ENCODE assay signal across 8 cellular contexts in the genomic region with DNA sequence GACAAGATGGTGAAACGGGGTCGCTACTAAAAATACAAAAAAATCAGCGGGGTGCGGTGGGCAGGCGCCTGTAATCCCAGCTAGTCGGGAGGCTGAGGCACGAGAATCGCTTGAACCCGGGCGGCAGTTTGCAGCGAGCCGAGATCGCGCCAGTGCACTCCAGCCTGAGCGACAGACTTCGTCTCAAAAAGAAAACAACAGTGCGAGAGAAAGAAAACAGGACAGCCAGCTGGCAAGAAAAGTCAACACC. TPM values are rescaled to one million over a fixed set of nuclear protein-coding genes. Genes with fewer than 3 reads are reported as not detected.
DNase-seq lines count a peak whose midpoint lies in the region; ATAC-seq, FAIRE-seq and TF ChIP-seq lines count a peak whose summit lies in the region.

No MANE protein-coding gene starts in this region.

- peaks cover 5% of the 10 kb centered on the region for H3K4me1 Mint-ChIP-seq in CD4-positive, alpha-beta T cell (ENCODE audit: low read depth)
- H3K4me1 Mint-ChIP-seq in activated naive CD8-positive, alpha-beta T cell treated with anti-CD3 and anti-CD28 coated beads, Interleukin-2, amount 50 U/mL, for 24 hours, result peaks cover 7% of the 10 kb centered on the region

- H3K9me3 Mint-ChIP-seq in CD4-positive, alpha-beta T cell, result no peaks in the 10 kb centered on the region
- no peaks in the 10 kb centered on the region for H3K9me3 Mint-ChIP-seq in activated naive CD8-positive, alpha-beta T cell treated with anti-CD3 and anti-CD28 coated beads, Interleukin-2, amount 50 U/mL, for 24 hours

- H3K4me1 ChIP-seq in HCT116 (ENCODE audit: control insufficient read depth in 1 of 2, insufficient read depth in 2 of 2, low read length in 2 of 2), result peaks cover 10 to 36% of the 10 kb centered on the region in 2 experiments
- peaks cover 26% of the 10 kb centered on the region; the same call in 1 of the 2 replicates for H3K4me1 ChIP-seq in HepG2 (ENCODE audit: insufficient read depth, low read length)
- H3K4me1 ChIP-seq in upper lobe of right lung, result no peaks in the 10 kb centered on the region

- no peaks in the 10 kb centered on the region for H3K27me3 Mint-ChIP-seq in CD4-positive, alpha-beta T cell
- no peaks in the 10 kb centered on the region for H3K27me3 Mint-ChIP-seq in activated naive CD8-positive, alpha-beta T cell treated with anti-CD3 and anti-CD28 coated beads, Interleukin-2, amount 50 U/mL, for 24 hours

- WGBS in HepG2 (ENCODE audit: low lambda C conversion rate), result 1% methylated on average over 17 of the region's 17 CpGs

- H3K27ac Mint-ChIP-seq in CD4-positive, alpha-beta T cell, result no peak overlapping the region
- no peak overlapping the region for H3K27ac Mint-ChIP-seq in activated naive CD8-positive, alpha-beta T cell treated with anti-CD3 and anti-CD28 coated beads, Interleukin-2, amount 50 U/mL, for 24 hours

- H3K9me3 ChIP-seq in CD4-positive, alpha-beta T cell (ENCODE audit: control insufficient read depth, low read length), result no peaks in the 10 kb centered on the region
- H3K9me3 ChIP-seq in HCT116 (ENCODE audit: control insufficient read depth in 1 of 2, insufficient read depth in 1 of 2, low read depth in 1 of 2, low read length in 2 of 2) (no peaks in the 10 kb centered on the region), HepG2 (ENCODE audit: low read length) (no peaks in the 10 kb centered on the region), upper lobe of right lung (no peaks in the 10 kb centered on the region)

- no peaks in the 10 kb centered on the region for H3K36me3 Mint-ChIP-seq in CD4-positive, alpha-beta T cell (ENCODE audit: low read depth)
- H3K36me3 Mint-ChIP-seq in activated naive CD8-positive, alpha-beta T cell treated with anti-CD3 and anti-CD28 coated beads, Interleukin-2, amount 50 U/mL, for 24 hours (ENCODE audit: low read depth), result no peaks in the 10 kb centered on the region

- in situ Hi-C loops in HepG2 (cut with HindIII; ENCODE audit: extremely low pct_ligation_motif_present, low pct_unique_long_range_greater_than_20kb), result no loop called here
- in situ Hi-C loops in GM13976 (cut with MboI; ENCODE audit: low sequenced_read_pairs, unreplicated experiment), result no loop called here

- no peak for TF ChIP-seq RAD21 in HCT116 (IDR thresholded peaks at IDR 0.05; ENCODE audit: low read depth)
- TF ChIP-seq RAD21 in HepG2 (CRISPR knock-in tag; IDR thresholded peaks at IDR 0.05), result no peak

- no peak overlapping the region for H2AFZ ChIP-seq in HCT116 (ENCODE audit: low read depth, low read length, poor library complexity, severe bottlenecking)
- H2AFZ ChIP-seq in HepG2 (ENCODE audit: low read length), result no peak overlapping the region

- TF ChIP-seq POLR2A in HCT116 (IDR thresholded peaks at IDR 0.05; ENCODE audit: borderline replicate concordance, extremely low read depth, insufficient read depth, insufficient read length) (no peak), HepG2 (IDR thresholded peaks at IDR 0.05; ENCODE audit: insufficient read depth in 1 of 2, low read depth in 2 of 2, low read length in 2 of 2) (no peak)

- H3K4me3 ChIP-seq in HCT116 (replicated peaks in 1 of 2; ENCODE audit: low read depth in 1 of 2, low read length in 2 of 2), result peak overlapping the region; percentile 47 to 56
- peak overlapping the region; percentile 59 to 74 (median 71) for H3K4me3 ChIP-seq in HepG2 (replicated peaks in 1 of 3; ENCODE audit: insufficient read depth in 1 of 3, low read depth in 2 of 3, low read length in 3 of 3)
- H3K4me3 ChIP-seq in upper lobe of right lung, result peak overlapping the region; percentile 63

- peak in 1 of 10 experiments; percentile 25 for DNase-seq in CD4-positive, alpha-beta T cell
- DNase-seq in HCT116 (ENCODE audit: low read depth, low spot score) (no peak), HepG2 (ENCODE audit: low spot score) (no peak), upper lobe of right lung (no peak), GM13976 (ENCODE audit: low spot score) (no peak), D721Med (ENCODE audit: insufficient read length, low spot score) (no peak), SIG-M5 treated with dmso at 0.1 percent for 504 hours (lab: John Stamatoyannopoulos, UW; ENCODE audit: unreplicated experiment) (no peak)
- DNase-seq in activated naive CD8-positive, alpha-beta T cell treated with anti-CD3 and anti-CD28 coated beads, Interleukin-2, amount 50 U/mL, for 24 hours, result no peak

- FAIRE-seq in HepG2 (lab: Jason Lieb, UNC) (no peak), D721Med (lab: Jason Lieb, UNC) (no peak)

- no peak overlapping the region for H3K4me3 Mint-ChIP-seq in CD4-positive, alpha-beta T cell
- no peak overlapping the region for H3K4me3 Mint-ChIP-seq in activated naive CD8-positive, alpha-beta T cell treated with anti-CD3 and anti-CD28 coated beads, Interleukin-2, amount 50 U/mL, for 24 hours

- CTCF ChIA-PET in CD4-positive, alpha-beta T cell (lab: Charles Lee), result interaction anchor here (1.2 to 3.5 kb wide), 4 partner anchors 10 to 92 kb away, joined by 6 to 51 read pairs (median 13); partner anchors contain the start of genes PXN, RPLP0 and SIRT4
- CTCF ChIA-PET in HCT116 (lab: Charles Lee) (interaction anchor here (1.2 to 3.2 kb wide), 4 partner anchors 10 to 92 kb away, joined by 3 to 32 read pairs (median 15); partner anchors contain the start of genes RPLP0 and SIRT4), HepG2 (lab: Yijun Ruan, JAX; ENCODE audit: low intra/inter-chr PET ratio, low total read pairs) (no interaction called here)

- no peaks in the 10 kb centered on the region for H3K27me3 ChIP-seq in CD4-positive, alpha-beta T cell (ENCODE audit: control insufficient read depth, insufficient read depth, low read length)
- no peaks in the 10 kb centered on the region for H3K27me3 ChIP-seq in HCT116 (ENCODE audit: insufficient read depth, low read length)
- H3K27me3 ChIP-seq in HepG2 (ENCODE audit: control insufficient read depth in 1 of 2, insufficient read depth in 2 of 2, low read length in 2 of 2), result no peaks in the 10 kb centered on the region; a peak in 1 of 5 replicates
- H3K27me3 ChIP-seq in upper lobe of right lung, result no peaks in the 10 kb centered on the region

- ATAC-seq in CD4-positive, alpha-beta T cell (ENCODE audit: poor library complexity), result no peak
- ATAC-seq in HCT116 (peak; percentile 12), HepG2 (peak; percentile 4), upper lobe of right lung (no peak)
- peak; percentile 0 for ATAC-seq in activated naive CD8-positive, alpha-beta T cell treated with anti-CD3 and anti-CD28 coated beads, Interleukin-2, amount 50 U/mL, for 24 hours

- H3K9ac ChIP-seq in HCT116 (ENCODE audit: low read length), result peak overlapping the region; percentile 78
- H3K9ac ChIP-seq in HepG2 (ENCODE audit: insufficient read depth, low read depth, low read length), result peak overlapping the region; percentile 98

- no peaks in the 10 kb centered on the region for H3K79me2 ChIP-seq in HCT116 (ENCODE audit: insufficient read depth, low read length)
- no peaks in the 10 kb centered on the region for H3K79me2 ChIP-seq in HepG2 (ENCODE audit: insufficient read depth, low read length)

- peak overlapping the region; percentile 83 for H3K4me2 ChIP-seq in HCT116 (ENCODE audit: low read length)
- peak overlapping the region; percentile 91 for H3K4me2 ChIP-seq in HepG2 (ENCODE audit: low read depth, low read length)

- POLR2A ChIA-PET in CD4-positive, alpha-beta T cell (lab: Charles Lee), result interaction anchor here (0.7 to 4.9 kb wide), 36 partner anchors 11 to 1934 kb away, joined by 3 to 271 read pairs (median 10); partner anchors contain the start of genes ACADS, BICDL1, COQ5 and COX6A1
- POLR2A ChIA-PET in HCT116 (lab: Charles Lee) (interaction anchor here (0.6 to 8.0 kb wide), 23 partner anchors 10 to 318 kb away, joined by 3 to 394 read pairs (median 10); partner anchors contain the start of genes COX6A1, DYNLL1, PLA2G1B and PXN), HepG2 (lab: Yijun Ruan, JAX) (interaction anchor here (1.0 to 5.6 kb wide), 20 partner anchors 9 to 304 kb away, joined by 3 to 461 read pairs (median 22); partner anchors contain the start of genes BICDL1, DYNLL1, PXN and RAB35)

- H4K20me1 ChIP-seq in HCT116 (ENCODE audit: insufficient read depth) (no peaks in the 10 kb centered on the region), HepG2 (ENCODE audit: insufficient read depth, low read length) (no peaks in the 10 kb centered on the region)

- H3K36me3 ChIP-seq in HCT116 (ENCODE audit: control insufficient read depth in 1 of 2, insufficient read depth in 2 of 2, low read length in 2 of 2), result no peaks in the 10 kb centered on the region
- no peaks in the 10 kb centered on the region for H3K36me3 ChIP-seq in HepG2 (replicated peaks in 1 of 2; ENCODE audit: control insufficient read depth in 1 of 2, insufficient read depth in 2 of 2, low read length in 2 of 2)
- no peaks in the 10 kb centered on the region for H3K36me3 ChIP-seq in upper lobe of right lung

- TF ChIP-seq EP300 in HepG2 (IDR thresholded peaks at IDR 0.05; ENCODE audit: low read depth in 2 of 2, low read length in 2 of 2) (no peak), HepG2 (CRISPR knock-in tag; IDR thresholded peaks at IDR 0.05; ENCODE audit: borderline replicate concordance) (no peak)

- H3K9me2 ChIP-seq in HCT116 (ENCODE audit: insufficient read depth), result no peaks in the 10 kb centered on the region

- RAD21 ChIA-PET in HCT116 (lab: Charles Lee; ENCODE audit: low non-redundant PET in 1 of 2, low total read pairs in 2 of 2, uncharacterized antibody in 2 of 2, unreplicated experiment in 2 of 2), result no interaction called here

- TF ChIP-seq CTCF in CD4-positive, alpha-beta T cell (IDR thresholded peaks at IDR 0.05), result no peak
- TF ChIP-seq CTCF in HCT116 (IDR thresholded peaks at IDR 0.05 in 2 of 3, conservative IDR thresholded peaks at IDR 0.05 in 1 of 3; ENCODE audit: borderline replicate concordance in 1 of 3, insufficient read depth in 1 of 3, low read depth in 2 of 3, low read length in 2 of 3), result no peak
- no peak for TF ChIP-seq CTCF in HepG2 (CRISPR knock-in tag; IDR thresholded peaks at IDR 0.05)
- no peak for TF ChIP-seq CTCF in upper lobe of right lung (IDR thresholded peaks at IDR 0.05)
- no peak for TF ChIP-seq CTCF in GM13976 (IDR thresholded peaks at IDR 0.05; ENCODE audit: borderline replicate concordance, control extremely low read depth, extremely low read depth, insufficient read depth, missing control alignments)
- TF ChIP-seq CTCF in D721Med (IDR thresholded peaks at IDR 0.05; ENCODE audit: insufficient read depth, missing control alignments), result no peak

- TSS peak; percentile 91 for BruUV-seq in HCT116 (replicated peaks; lab: Mats Ljungman, UMichigan)
- TSS peak; percentile 99 for BruUV-seq in HepG2 (replicated peaks; lab: Mats Ljungman, UMichigan)

- H3K27ac ChIP-seq in CD4-positive, alpha-beta T cell (ENCODE audit: low read depth, low read length), result peak overlapping the region; percentile 99
- peak overlapping the region; percentile 84 for H3K27ac ChIP-seq in HCT116 (ENCODE audit: low read depth, low read length)
- peak overlapping the region; percentile 100 for H3K27ac ChIP-seq in HepG2 (ENCODE audit: extremely low read length, insufficient read depth, low read length)
- H3K27ac ChIP-seq in upper lobe of right lung, result peak overlapping the region; percentile 99

- intact Hi-C loops in CD4-positive, alpha-beta T cell (cut with DNase I, micrococcal nuclease), result loop anchor here in 1 of 2 experiments (5.0 kb wide), 1 partner anchor 280 kb away; no protein-coding TSS in a partner anchor
- intact Hi-C loops in HCT116 (cut with micrococcal nuclease) (no loop called here), HepG2 (cut with micrococcal nuclease; ENCODE audit: unreplicated experiment) (no loop called here), upper lobe of right lung (cut with DNase I) (no loop called here)

RNA-seq across cellular contexts. Expression of gene RNU4-2, which starts 0.6 kb away (rescaled TPM):
- total RNA-seq in CD4-positive, alpha-beta T cell, result 1,000 to 10,000 TPM; 8,097 to 9,671 TPM
- total RNA-seq in HCT116 (2021; ENCODE audit: unreplicated experiment), result 2,248 TPM
- 37.9 and 41.5 TPM in 2 replicates for polyA plus RNA-seq in HCT116 (2012)
- total RNA-seq in HepG2 (2016; rRNA removed; fragmentation: Illumina TruSeq; extraction: Trizol), result 1,104 and 11,327 TPM in 2 replicates
- total RNA-seq in HepG2 (2016; cell fraction: cytosol; rRNA removed; fragmentation: Illumina TruSeq; extraction: Trizol; ENCODE audit: low read depth), result 75,622 and 87,357 TPM in 2 replicates
- 1,281 and 10,696 TPM in 2 replicates for total RNA-seq in HepG2 (2016; cell fraction: insoluble cytoplasmic fraction; rRNA removed; fragmentation: Illumina TruSeq; extraction: Trizol)
- 7,098 and 8,950 TPM in 2 replicates for total RNA-seq in HepG2 (2016; cell fraction: membrane; rRNA removed; fragmentation: Illumina TruSeq; extraction: Trizol)
- total RNA-seq in HepG2 (2016; cell fraction: nucleus; rRNA removed; fragmentation: Illumina TruSeq; extraction: Trizol), result 36,023 and 40,311 TPM in 2 replicates
- under 0.01 TPM in 2 replicates for polyA plus RNA-seq in HepG2 (2011; rRNA removed)
- polyA plus RNA-seq in HepG2 (2011; cell fraction: cytosol; rRNA removed), result under 0.01 TPM in 2 replicates
- polyA plus RNA-seq in HepG2 (2011; cell fraction: nucleus; rRNA removed), result under 0.01 TPM in 2 replicates
- 161 and 363 TPM in 2 replicates for polyA plus RNA-seq in HepG2 (2012)
- polyA plus RNA-seq in HepG2 (2016; cell fraction: cytosol; fragmentation: Illumina TruSeq; extraction: Trizol; ENCODE audit: low read depth), result 126 TPM in 1 of 2 replicates, not detected in the other
- not detected in 2 replicates for polyA plus RNA-seq in HepG2 (2016; cell fraction: insoluble cytoplasmic fraction; fragmentation: Illumina TruSeq; extraction: Trizol; ENCODE audit: low read depth)
- not detected in 2 replicates for polyA plus RNA-seq in HepG2 (2016; cell fraction: membrane; fragmentation: Illumina TruSeq; extraction: Trizol; ENCODE audit: low read depth)
- polyA plus RNA-seq in HepG2 (2016; cell fraction: nucleus; fragmentation: Illumina TruSeq; extraction: Trizol; ENCODE audit: insufficient read depth, low read depth), result 46.8 TPM in 1 of 2 replicates, not detected in the other
- polyA minus RNA-seq in HepG2 (2011; rRNA and poly(A)+ RNA removed; ENCODE audit: low replicate concordance), result under 0.01 TPM in 2 replicates
- 35,022 and 47,630 TPM in 2 replicates for polyA minus RNA-seq in HepG2 (2011; cell fraction: cytosol; rRNA and poly(A)+ RNA removed)
- polyA minus RNA-seq in HepG2 (2011; cell fraction: nucleus; rRNA and poly(A)+ RNA removed), result under 0.01 TPM in 2 replicates
- total RNA-seq in upper lobe of right lung, result 14,226 TPM

RNA-seq across cellular contexts. Expression of gene RNU4-1, which starts 0.7 kb away (rescaled TPM):
- 1,000 to 10,000 TPM in 1 of 2 experiments, 100 to 1,000 TPM in 1; 913 to 1,035 TPM for total RNA-seq in CD4-positive, alpha-beta T cell
- total RNA-seq in HCT116 (2021; ENCODE audit: unreplicated experiment), result 2,323 TPM
- polyA plus RNA-seq in HCT116 (2012), result 25.9 and 42.2 TPM in 2 replicates
- total RNA-seq in HepG2 (2016; rRNA removed; fragmentation: Illumina TruSeq; extraction: Trizol), result 623 and 7,407 TPM in 2 replicates
- total RNA-seq in HepG2 (2016; cell fraction: cytosol; rRNA removed; fragmentation: Illumina TruSeq; extraction: Trizol; ENCODE audit: low read depth), result 43,967 and 49,615 TPM in 2 replicates
- total RNA-seq in HepG2 (2016; cell fraction: insoluble cytoplasmic fraction; rRNA removed; fragmentation: Illumina TruSeq; extraction: Trizol), result 747 and 6,785 TPM in 2 replicates
- total RNA-seq in HepG2 (2016; cell fraction: membrane; rRNA removed; fragmentation: Illumina TruSeq; extraction: Trizol), result 4,501 and 5,797 TPM in 2 replicates
- 25,631 and 27,214 TPM in 2 replicates for total RNA-seq in HepG2 (2016; cell fraction: nucleus; rRNA removed; fragmentation: Illumina TruSeq; extraction: Trizol)
- polyA plus RNA-seq in HepG2 (2011; rRNA removed), result not detected in 2 replicates
- under 0.01 TPM in 2 replicates for polyA plus RNA-seq in HepG2 (2011; cell fraction: cytosol; rRNA removed)
- polyA plus RNA-seq in HepG2 (2011; cell fraction: nucleus; rRNA removed), result under 0.01 TPM in 2 replicates
- 161 and 404 TPM in 2 replicates for polyA plus RNA-seq in HepG2 (2012)
- 58.8 TPM in 1 of 2 replicates, not detected in the other for polyA plus RNA-seq in HepG2 (2016; cell fraction: cytosol; fragmentation: Illumina TruSeq; extraction: Trizol; ENCODE audit: low read depth)
- polyA plus RNA-seq in HepG2 (2016; cell fraction: insoluble cytoplasmic fraction; fragmentation: Illumina TruSeq; extraction: Trizol; ENCODE audit: low read depth), result not detected in 2 replicates
- not detected in 2 replicates for polyA plus RNA-seq in HepG2 (2016; cell fraction: membrane; fragmentation: Illumina TruSeq; extraction: Trizol; ENCODE audit: low read depth)
- 62.4 TPM in 1 of 2 replicates, not detected in the other for polyA plus RNA-seq in HepG2 (2016; cell fraction: nucleus; fragmentation: Illumina TruSeq; extraction: Trizol; ENCODE audit: insufficient read depth, low read depth)
- under 0.01 TPM in 2 replicates for polyA minus RNA-seq in HepG2 (2011; rRNA and poly(A)+ RNA removed; ENCODE audit: low replicate concordance)
- 32,519 and 40,246 TPM in 2 replicates for polyA minus RNA-seq in HepG2 (2011; cell fraction: cytosol; rRNA and poly(A)+ RNA removed)
- under 0.01 TPM in 2 replicates for polyA minus RNA-seq in HepG2 (2011; cell fraction: nucleus; rRNA and poly(A)+ RNA removed)
- 2,477 TPM for total RNA-seq in upper lobe of right lung

RNA-seq across cellular contexts. Expression of gene SIRT4, which starts 9.8 kb away (rescaled TPM):
- under 1 TPM in 1 of 2 experiments, not detected in 1; 0.59 TPM for total RNA-seq in CD4-positive, alpha-beta T cell
- total RNA-seq in HCT116 (2021; ENCODE audit: unreplicated experiment) (2.8 TPM), HepG2 (2016; rRNA removed; fragmentation: Illumina TruSeq; extraction: Trizol) (3.4 and 7.0 TPM in 2 replicates), upper lobe of right lung (2.4 TPM)
- polyA plus RNA-seq in HCT116 (2012), result 1.1 and 1.4 TPM in 2 replicates
- total RNA-seq in HepG2 (2016; cell fraction: cytosol; rRNA removed; fragmentation: Illumina TruSeq; extraction: Trizol; ENCODE audit: low read depth), result 1.7 and 1.8 TPM in 2 replicates
- total RNA-seq in HepG2 (2016; cell fraction: insoluble cytoplasmic fraction; rRNA removed; fragmentation: Illumina TruSeq; extraction: Trizol), result 3.3 and 4.9 TPM in 2 replicates
- total RNA-seq in HepG2 (2016; cell fraction: membrane; rRNA removed; fragmentation: Illumina TruSeq; extraction: Trizol), result 1.4 and 1.9 TPM in 2 replicates
- 1.8 and 2.1 TPM in 2 replicates for total RNA-seq in HepG2 (2016; cell fraction: nucleus; rRNA removed; fragmentation: Illumina TruSeq; extraction: Trizol)
- 4.8 and 5.8 TPM in 2 replicates for polyA plus RNA-seq in HepG2 (2011; rRNA removed)
- polyA plus RNA-seq in HepG2 (2011; cell fraction: cytosol; rRNA removed), result 4.1 and 5.0 TPM in 2 replicates
- 2.5 and 3.0 TPM in 2 replicates for polyA plus RNA-seq in HepG2 (2011; cell fraction: nucleus; rRNA removed)
- 4.1 and 6.6 TPM in 2 replicates for polyA plus RNA-seq in HepG2 (2012)
- polyA plus RNA-seq in HepG2 (2016; cell fraction: cytosol; fragmentation: Illumina TruSeq; extraction: Trizol; ENCODE audit: low read depth), result 0.69 and 0.86 TPM in 2 replicates
- 4.5 and 4.9 TPM in 2 replicates for polyA plus RNA-seq in HepG2 (2016; cell fraction: insoluble cytoplasmic fraction; fragmentation: Illumina TruSeq; extraction: Trizol; ENCODE audit: low read depth)
- polyA plus RNA-seq in HepG2 (2016; cell fraction: membrane; fragmentation: Illumina TruSeq; extraction: Trizol; ENCODE audit: low read depth), result 0.82 and 0.95 TPM in 2 replicates
- 2.4 and 2.7 TPM in 2 replicates for polyA plus RNA-seq in HepG2 (2016; cell fraction: nucleus; fragmentation: Illumina TruSeq; extraction: Trizol; ENCODE audit: insufficient read depth, low read depth)
- polyA minus RNA-seq in HepG2 (2011; rRNA and poly(A)+ RNA removed; ENCODE audit: low replicate concordance), result 0.91 and 4.7 TPM in 2 replicates
- polyA minus RNA-seq in HepG2 (2011; cell fraction: cytosol; rRNA and poly(A)+ RNA removed), result 0.79 and 1.8 TPM in 2 replicates
- 2.3 and 3.9 TPM in 2 replicates for polyA minus RNA-seq in HepG2 (2011; cell fraction: nucleus; rRNA and poly(A)+ RNA removed)

RNA-seq across cellular contexts. Expression of gene PXN, which starts 26.8 kb away (rescaled TPM):
- 100 to 1,000 TPM; 229 to 230 TPM for total RNA-seq in CD4-positive, alpha-beta T cell
- total RNA-seq in HCT116 (2021; ENCODE audit: unreplicated experiment), result 211 TPM
- 161 and 178 TPM in 2 replicates for polyA plus RNA-seq in HCT116 (2012)
- 13.6 and 14.2 TPM in 2 replicates for total RNA-seq in HepG2 (2016; rRNA removed; fragmentation: Illumina TruSeq; extraction: Trizol)
- total RNA-seq in HepG2 (2016; cell fraction: cytosol; rRNA removed; fragmentation: Illumina TruSeq; extraction: Trizol; ENCODE audit: low read depth), result 2.8 and 2.9 TPM in 2 replicates
- total RNA-seq in HepG2 (2016; cell fraction: insoluble cytoplasmic fraction; rRNA removed; fragmentation: Illumina TruSeq; extraction: Trizol), result 10.2 and 11.3 TPM in 2 replicates
- total RNA-seq in HepG2 (2016; cell fraction: membrane; rRNA removed; fragmentation: Illumina TruSeq; extraction: Trizol), result 10.5 and 13.4 TPM in 2 replicates
- total RNA-seq in HepG2 (2016; cell fraction: nucleus; rRNA removed; fragmentation: Illumina TruSeq; extraction: Trizol), result 10.6 and 14.0 TPM in 2 replicates
- 13.9 and 14.2 TPM in 2 replicates for polyA plus RNA-seq in HepG2 (2011; rRNA removed)
- polyA plus RNA-seq in HepG2 (2011; cell fraction: cytosol; rRNA removed), result 5.8 and 6.3 TPM in 2 replicates
- 34.5 and 43.7 TPM in 2 replicates for polyA plus RNA-seq in HepG2 (2011; cell fraction: nucleus; rRNA removed)
- polyA plus RNA-seq in HepG2 (2012), result 18.0 and 21.4 TPM in 2 replicates
- polyA plus RNA-seq in HepG2 (2016; cell fraction: cytosol; fragmentation: Illumina TruSeq; extraction: Trizol; ENCODE audit: low read depth), result 3.3 and 3.4 TPM in 2 replicates
- 20.0 and 28.0 TPM in 2 replicates for polyA plus RNA-seq in HepG2 (2016; cell fraction: insoluble cytoplasmic fraction; fragmentation: Illumina TruSeq; extraction: Trizol; ENCODE audit: low read depth)
- polyA plus RNA-seq in HepG2 (2016; cell fraction: membrane; fragmentation: Illumina TruSeq; extraction: Trizol; ENCODE audit: low read depth), result 14.1 and 14.2 TPM in 2 replicates
- polyA plus RNA-seq in HepG2 (2016; cell fraction: nucleus; fragmentation: Illumina TruSeq; extraction: Trizol; ENCODE audit: insufficient read depth, low read depth), result 43.9 and 49.3 TPM in 2 replicates
- 26.4 and 40.4 TPM in 2 replicates for polyA minus RNA-seq in HepG2 (2011; rRNA and poly(A)+ RNA removed; ENCODE audit: low replicate concordance)
- polyA minus RNA-seq in HepG2 (2011; cell fraction: cytosol; rRNA and poly(A)+ RNA removed), result 6.4 and 8.2 TPM in 2 replicates
- 10.3 and 10.7 TPM in 2 replicates for polyA minus RNA-seq in HepG2 (2011; cell fraction: nucleus; rRNA and poly(A)+ RNA removed)
- 105 TPM for total RNA-seq in upper lobe of right lung

RNA-seq across cellular contexts. Expression of gene PLA2G1B, which starts 35.2 kb away (rescaled TPM):
- not detected for total RNA-seq in CD4-positive, alpha-beta T cell
- 2.0 TPM for total RNA-seq in HCT116 (2021; ENCODE audit: unreplicated experiment)
- not detected in 2 replicates for polyA plus RNA-seq in HCT116 (2012)
- 0.87 and 1.4 TPM in 2 replicates for total RNA-seq in HepG2 (2016; rRNA removed; fragmentation: Illumina TruSeq; extraction: Trizol)
- 1.4 and 1.6 TPM in 2 replicates for total RNA-seq in HepG2 (2016; cell fraction: cytosol; rRNA removed; fragmentation: Illumina TruSeq; extraction: Trizol; ENCODE audit: low read depth)
- 1.4 and 2.0 TPM in 2 replicates for total RNA-seq in HepG2 (2016; cell fraction: insoluble cytoplasmic fraction; rRNA removed; fragmentation: Illumina TruSeq; extraction: Trizol)
- 1.3 and 1.4 TPM in 2 replicates for total RNA-seq in HepG2 (2016; cell fraction: membrane; rRNA removed; fragmentation: Illumina TruSeq; extraction: Trizol)
- 1.1 TPM in 1 of 2 replicates, not detected in the other for total RNA-seq in HepG2 (2016; cell fraction: nucleus; rRNA removed; fragmentation: Illumina TruSeq; extraction: Trizol)
- 0.33 and 0.59 TPM in 2 replicates for polyA plus RNA-seq in HepG2 (2011; rRNA removed)
- polyA plus RNA-seq in HepG2 (2011; cell fraction: cytosol; rRNA removed), result 0.42 and 0.54 TPM in 2 replicates
- not detected in 2 replicates for polyA plus RNA-seq in HepG2 (2011; cell fraction: nucleus; rRNA removed)
- polyA plus RNA-seq in HepG2 (2012), result 0.41 and 0.44 TPM in 2 replicates
- 1.4 and 1.7 TPM in 2 replicates for polyA plus RNA-seq in HepG2 (2016; cell fraction: cytosol; fragmentation: Illumina TruSeq; extraction: Trizol; ENCODE audit: low read depth)
- 1.0 and 1.1 TPM in 2 replicates for polyA plus RNA-seq in HepG2 (2016; cell fraction: insoluble cytoplasmic fraction; fragmentation: Illumina TruSeq; extraction: Trizol; ENCODE audit: low read depth)
- 1.1 and 1.2 TPM in 2 replicates for polyA plus RNA-seq in HepG2 (2016; cell fraction: membrane; fragmentation: Illumina TruSeq; extraction: Trizol; ENCODE audit: low read depth)
- polyA plus RNA-seq in HepG2 (2016; cell fraction: nucleus; fragmentation: Illumina TruSeq; extraction: Trizol; ENCODE audit: insufficient read depth, low read depth), result 1.7 TPM in 1 of 2 replicates, not detected in the other
- not detected in 2 replicates for polyA minus RNA-seq in HepG2 (2011; rRNA and poly(A)+ RNA removed; ENCODE audit: low replicate concordance)
- polyA minus RNA-seq in HepG2 (2011; cell fraction: cytosol; rRNA and poly(A)+ RNA removed), result not detected in 2 replicates
- polyA minus RNA-seq in HepG2 (2011; cell fraction: nucleus; rRNA and poly(A)+ RNA removed), result not detected in 2 replicates
- 62.2 TPM for total RNA-seq in upper lobe of right lung

Comparison
In these comparisons a context has a peak if more than half of its experiments do, and no peak if none do; other contexts are left out.
1. ATAC-seq: peak in HCT116 (single experiment), activated naive CD8-positive, alpha-beta T cell treated with anti-CD3 and anti-CD28 coated beads, Interleukin-2, amount 50 U/mL, for 24 hours (single experiment) and HepG2 (single experiment); none in CD4-positive, alpha-beta T cell (single experiment) and upper lobe of right lung (single experiment).
2. Peak in every context shown above with its lines, with median percentiles within 50 percentile points of each other: H3K27ac ChIP-seq and H3K4me3 ChIP-seq.